In the genomic region with DNA sequence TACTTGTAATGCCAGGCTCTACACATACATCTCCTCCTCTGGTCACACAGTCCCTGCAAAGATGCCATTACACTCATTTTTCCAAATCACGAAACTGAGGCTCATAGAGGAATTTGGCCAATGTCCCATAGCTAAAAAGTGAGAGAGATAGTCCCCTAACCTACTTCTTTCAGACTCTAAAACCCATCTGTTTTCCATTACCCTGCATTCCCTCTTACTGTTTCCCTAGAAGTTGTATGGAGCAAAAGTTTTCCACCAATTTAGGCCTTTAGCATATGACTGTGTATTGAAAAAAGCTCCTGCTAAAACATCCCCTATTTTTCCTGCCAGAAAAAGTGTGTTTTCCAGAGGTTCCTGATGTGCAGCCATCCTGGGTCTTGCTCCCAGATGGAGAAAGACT, we compare ENCODE assay signal across 29 cellular contexts.
"Had no signal": no experiment of that assay in that cellular context is flagged by ENCODE, and none has a peak within 500 bp of the region (broad histone marks: within the 10 kb centered on the region; RNA-seq: fewer than 3 reads in every experiment).

No MANE protein-coding gene starts in this region.

- DNase-seq: dorsolateral prefrontal cortex; effector CD4-positive, alpha-beta T cell; gastrocnemius medialis; heart left ventricle; hippocampal formation; left cardiac atrium; left lung; mesenchymal stem cell; midbrain; naive thymus-derived CD4-positive, alpha-beta T cell; nucleus accumbens; stimulated activated CD4-positive, alpha-beta T cell treated with anti-CD3 and anti-CD28 coated beads, Interleukin-12 subunit alpha, Interleukin-12 subunit beta, amount 100 ng/mL, for 4 hours; stimulated activated CD4-positive, alpha-beta T cell treated with anti-CD3 and anti-CD28 coated beads, Interleukin-1b, Interleukin-23, amount 100 ng/mL, for 48 hours; stimulated activated CD4-positive, alpha-beta T cell treated with anti-CD3 and anti-CD28 coated beads, Interleukin-4, amount 100 ng/mL, for 1 hour; stimulated activated CD8-positive, alpha-beta memory T cell treated with anti-CD3 and anti-CD28 coated beads, Interleukin-4, amount 100 ng/mL, for 48 hours; stimulated activated naive CD4-positive, alpha-beta T cell; stimulated activated naive CD8-positive, alpha-beta T cell treated with anti-CD3 and anti-CD28 coated beads, Interleukin-15, amount 100 ng/mL, for 72 hours; transverse colon; upper lobe of right lung; uterus had no signal

- H3K36me3 Mint-ChIP-seq: naive thymus-derived CD4-positive, alpha-beta T cell had no signal

- H3K9me3 Mint-ChIP-seq: naive thymus-derived CD4-positive, alpha-beta T cell; nephron; stimulated activated naive CD8-positive, alpha-beta T cell treated with anti-CD3 and anti-CD28 coated beads, Interleukin-15, amount 100 ng/mL, for 72 hours had no signal

- H3K4me3 ChIP-seq: coronary artery, dorsolateral prefrontal cortex, gastrocnemius medialis, heart left ventricle, left lung, prostate gland, right atrium auricular region, smooth muscle cell, suprapubic skin, transverse colon, upper lobe of right lung, uterus had no signal

- H3K27me3 ChIP-seq: dorsolateral prefrontal cortex, gastrocnemius medialis, heart left ventricle, left lung, right atrium auricular region, suprapubic skin, transverse colon, upper lobe of right lung, uterus had no signal

- H3K27ac Mint-ChIP-seq: stimulated activated naive CD8-positive, alpha-beta T cell treated with anti-CD3 and anti-CD28 coated beads, Interleukin-15, amount 100 ng/mL, for 72 hours had no signal

- H3K4me1 Mint-ChIP-seq: stimulated activated naive CD8-positive, alpha-beta T cell treated with anti-CD3 and anti-CD28 coated beads, Interleukin-15, amount 100 ng/mL, for 72 hours had no signal

- H3K4me3 Mint-ChIP-seq: naive thymus-derived CD4-positive, alpha-beta T cell; nephron; stimulated activated naive CD8-positive, alpha-beta T cell treated with anti-CD3 and anti-CD28 coated beads, Interleukin-15, amount 100 ng/mL, for 72 hours had no signal

- H3K27me3 Mint-ChIP-seq: stimulated activated naive CD8-positive, alpha-beta T cell treated with anti-CD3 and anti-CD28 coated beads, Interleukin-15, amount 100 ng/mL, for 72 hours had no signal

- ATAC-seq: esophagus mucosa; gastrocnemius medialis; heart left ventricle; left cardiac atrium; left lung; sciatic nerve; stimulated activated naive CD8-positive, alpha-beta T cell treated with anti-CD3 and anti-CD28 coated beads, Interleukin-15, amount 100 ng/mL, for 72 hours; upper lobe of right lung had no signal

- H3K27ac ChIP-seq: coronary artery, dorsolateral prefrontal cortex, epithelial cell of prostate, gastrocnemius medialis, heart left ventricle, left lung, suprapubic skin, transverse colon, upper lobe of right lung, uterus had no signal

- H3K36me3 ChIP-seq: gastrocnemius medialis, heart left ventricle, left lung, prostate gland, right atrium auricular region, suprapubic skin, transverse colon, upper lobe of right lung, uterus had no signal

- H3K4me1 ChIP-seq: gastrocnemius medialis, left lung, prostate gland, uterus had no signal

- H3K9me3 ChIP-seq: gastrocnemius medialis, heart left ventricle, left lung, prostate gland, right atrium auricular region, suprapubic skin, transverse colon, upper lobe of right lung, uterus had no signal

- H3K4me2 ChIP-seq: smooth muscle cell had no signal
